Comparison of ENCODE assay signal across 11 cellular contexts in the genomic region with DNA sequence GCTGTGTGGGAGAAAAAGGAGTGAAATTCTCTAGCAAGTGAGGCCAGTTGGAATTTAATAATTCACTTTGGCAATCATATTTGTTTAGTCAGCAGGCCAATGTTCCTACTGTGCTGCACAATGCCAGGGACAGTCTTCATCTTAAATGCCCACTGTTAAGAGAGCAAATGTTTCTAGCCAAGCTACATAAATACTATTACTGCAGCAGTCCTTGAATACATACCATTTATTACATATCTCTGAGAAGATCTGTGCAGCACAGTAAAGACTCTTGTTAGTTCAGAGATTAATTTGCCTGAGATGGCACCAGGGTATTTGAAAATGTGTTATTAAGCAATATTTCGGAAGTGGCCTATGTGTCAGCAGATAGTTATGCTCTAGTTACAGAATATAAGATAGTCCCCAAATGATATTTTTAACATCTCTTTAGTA.
DNase-seq lines count a peak whose midpoint lies in the region; ATAC-seq and TF ChIP-seq lines count a peak whose summit lies in the region.
"Had no signal": no experiment of that assay in that cellular context is flagged by ENCODE, and none has a peak within 500 bp of the region (broad histone marks: within the 10 kb centered on the region; RNA-seq: fewer than 3 reads in every experiment).

No MANE protein-coding gene starts in this region.

- no peak overlapping the region for H2AFZ ChIP-seq in GM23338

- peaks cover 15% of the 10 kb centered on the region; the same call in 2 of the 3 replicates for H3K4me1 Mint-ChIP-seq in GM23338
- H3K4me1 Mint-ChIP-seq in naive thymus-derived CD4-positive, alpha-beta T cell: no peaks in the 10 kb centered on the region

- no peaks in the 10 kb centered on the region for H3K9me3 Mint-ChIP-seq in GM23338
- H3K9me3 Mint-ChIP-seq in naive thymus-derived CD4-positive, alpha-beta T cell: peaks cover 0 to 3% (median 0%) of the 10 kb centered on the region in 11 donors
- H3K9me3 Mint-ChIP-seq: natural killer cell treated with Interleukin-12 subunit alpha and Interleukin-12 subunit beta and Interleukin-15 and Interleukin-18, amount 100 ng/mL, for 72 hours had no signal

- CTCF ChIA-PET in A673 (lab: Charles Lee): no interaction called here
- CTCF ChIA-PET in naive thymus-derived CD4-positive, alpha-beta T cell (lab: Charles Lee): no interaction called here

- ATAC-seq in lower lobe of right lung (peak; percentile 27 to 33), GM23338 (no peak), GM19463 (IDR thresholded peaks at IDR 0.05; ENCODE audit: unreplicated experiment) (no peak)
- no peak for ATAC-seq in naive thymus-derived CD4-positive, alpha-beta T cell
- ATAC-seq: natural killer cell treated with Interleukin-12 subunit alpha and Interleukin-12 subunit beta and Interleukin-15 and Interleukin-18, amount 100 ng/mL, for 72 hours had no signal

- H3K27ac Mint-ChIP-seq in GM23338: no peak overlapping the region
- H3K27ac Mint-ChIP-seq in naive thymus-derived CD4-positive, alpha-beta T cell: no peak overlapping the region
- H3K27ac Mint-ChIP-seq: natural killer cell treated with Interleukin-12 subunit alpha and Interleukin-12 subunit beta and Interleukin-15 and Interleukin-18, amount 100 ng/mL, for 72 hours had no signal

- intact Hi-C loops in A673 (cut with micrococcal nuclease; ENCODE audit: unreplicated experiment): no loop called here
- intact Hi-C loops in lower lobe of right lung (cut with DNase I): no loop called here
- intact Hi-C loops in naive thymus-derived CD4-positive, alpha-beta T cell (cut with micrococcal nuclease): no loop called here

- no peak overlapping the region for H3K4me2 ChIP-seq in GM23338

- DNase-seq in A673 (ENCODE audit: low spot score): peak; percentile 37
- DNase-seq in NCI-H2227 treated with DMSO at 0.1 percent for 48 hours (lab: John Stamatoyannopoulos, UW): peak; percentile 47
- peak; percentile 49 for DNase-seq in cerebellum (ENCODE audit: low spot score)
- DNase-seq in lower lobe of right lung: no peak
- DNase-seq in T-helper 2 cell: no peak
- no peak for DNase-seq in GM23338 (ENCODE audit: low spot score)
- no peak for DNase-seq in naive thymus-derived CD4-positive, alpha-beta T cell
- DNase-seq: NCI-H82 had no signal

- BruUV-seq in A673 (replicated peaks; lab: Mats Ljungman, UMichigan): no TSS peak

- H3K36me3 Mint-ChIP-seq in GM23338 (ENCODE audit: low read depth): no peaks in the 10 kb centered on the region
- no peaks in the 10 kb centered on the region for H3K36me3 Mint-ChIP-seq in naive thymus-derived CD4-positive, alpha-beta T cell
- H3K36me3 Mint-ChIP-seq: natural killer cell treated with Interleukin-12 subunit alpha and Interleukin-12 subunit beta and Interleukin-15 and Interleukin-18, amount 100 ng/mL, for 72 hours had no signal

- H3K27me3 ChIP-seq in A673 (replicated peaks; ENCODE audit: insufficient read depth, low read depth, low read length, poor library complexity) (no peaks in the 10 kb centered on the region), lower lobe of right lung (ENCODE audit: low read depth) (no peaks in the 10 kb centered on the region), GM23338 (ENCODE audit: insufficient read depth) (no peaks in the 10 kb centered on the region)
- no peaks in the 10 kb centered on the region for H3K27me3 ChIP-seq in naive thymus-derived CD4-positive, alpha-beta T cell (ENCODE audit: control insufficient read depth in 2 of 2, insufficient read depth in 2 of 2, low read length in 2 of 2)

- H3K27ac ChIP-seq in A673 (ENCODE audit: low read depth, low read length, poor library complexity, severe bottlenecking) (no peak overlapping the region), lower lobe of right lung (peak overlapping the region; percentile 48), GM23338 (ENCODE audit: low read depth) (no peak overlapping the region)
- H3K27ac ChIP-seq in naive thymus-derived CD4-positive, alpha-beta T cell (ENCODE audit: low read depth, low read length): no peak overlapping the region

- no peaks in the 10 kb centered on the region for H3K79me2 ChIP-seq in GM23338 (replicated peaks; ENCODE audit: insufficient read depth)

- no peak overlapping the region for H3K4me3 Mint-ChIP-seq in GM23338
- no peak overlapping the region for H3K4me3 Mint-ChIP-seq in naive thymus-derived CD4-positive, alpha-beta T cell
- H3K4me3 Mint-ChIP-seq: natural killer cell treated with Interleukin-12 subunit alpha and Interleukin-12 subunit beta and Interleukin-15 and Interleukin-18, amount 100 ng/mL, for 72 hours had no signal

- no peaks in the 10 kb centered on the region for H3K27me3 Mint-ChIP-seq in GM23338 (ENCODE audit: insufficient read depth, low read depth, poor library complexity)
- peaks cover 1 to 21% (median 8%) of the 10 kb centered on the region in 5 donors for H3K27me3 Mint-ChIP-seq in naive thymus-derived CD4-positive, alpha-beta T cell

- no peak overlapping the region for H3K4me3 ChIP-seq in A673 (ENCODE audit: low read depth, low read length, poor library complexity, severe bottlenecking)
- H3K4me3 ChIP-seq in lower lobe of right lung: no peak overlapping the region
- no peak overlapping the region for H3K4me3 ChIP-seq in GM23338
- no peak overlapping the region for H3K4me3 ChIP-seq in naive thymus-derived CD4-positive, alpha-beta T cell (ENCODE audit: low read length)
- H3K4me3 ChIP-seq: HAP-1 had no signal

- no peaks in the 10 kb centered on the region for H4K20me1 ChIP-seq in GM23338 (replicated peaks; ENCODE audit: insufficient read depth)

- TF ChIP-seq CTCF in A673 (conservative IDR thresholded peaks at IDR 0.05; ENCODE audit: low read depth, low read length) (no peak), lower lobe of right lung (IDR thresholded peaks at IDR 0.05) (no peak), GM23338 (conservative IDR thresholded peaks at IDR 0.05; ENCODE audit: low read depth in 2 of 2) (no peak)

- H3K36me3 ChIP-seq in A673 (ENCODE audit: insufficient read depth, low read length, poor library complexity, severe bottlenecking) (no peaks in the 10 kb centered on the region), lower lobe of right lung (peaks cover 15% of the 10 kb centered on the region), GM23338 (ENCODE audit: insufficient read depth) (no peaks in the 10 kb centered on the region)
- H3K36me3 ChIP-seq in naive thymus-derived CD4-positive, alpha-beta T cell (ENCODE audit: control insufficient read depth in 2 of 3, insufficient read depth in 3 of 3, low read length in 3 of 3): no peaks in the 10 kb centered on the region
- H3K36me3 ChIP-seq: HAP-1 had no signal

- no peaks in the 10 kb centered on the region for H3F3A ChIP-seq in GM23338 (replicated peaks; ENCODE audit: low read depth)

- no peaks in the 10 kb centered on the region for H3K9me2 ChIP-seq in GM23338 (ENCODE audit: insufficient read depth)

- POLR2A ChIA-PET in A673 (lab: Charles Lee; ENCODE audit: low non-redundant PET): no interaction called here
- POLR2A ChIA-PET in naive thymus-derived CD4-positive, alpha-beta T cell (lab: Charles Lee): no interaction called here

- H3K4me1 ChIP-seq in A673 (ENCODE audit: insufficient read depth, low read length, poor library complexity, severe bottlenecking): peaks cover 8% of the 10 kb centered on the region
- peaks cover 63% of the 10 kb centered on the region for H3K4me1 ChIP-seq in lower lobe of right lung
- peaks cover 12% of the 10 kb centered on the region; the same call in 1 of the 2 replicates for H3K4me1 ChIP-seq in GM23338 (ENCODE audit: insufficient read depth)
- no peaks in the 10 kb centered on the region for H3K4me1 ChIP-seq in naive thymus-derived CD4-positive, alpha-beta T cell (ENCODE audit: control insufficient read depth in 2 of 2, insufficient read depth in 2 of 2, low read length in 2 of 2)
- H3K4me1 ChIP-seq: HAP-1 had no signal

- H3K9me3 ChIP-seq in A673 (ENCODE audit: low read depth, low read length, poor library complexity, severe bottlenecking) (no peaks in the 10 kb centered on the region), lower lobe of right lung (no peaks in the 10 kb centered on the region)
- H3K9me3 ChIP-seq in naive thymus-derived CD4-positive, alpha-beta T cell (ENCODE audit: control insufficient read depth in 2 of 3, low read length in 3 of 3): no peaks in the 10 kb centered on the region
- H3K9me3 ChIP-seq: HAP-1 had no signal

TF ChIP-seq in GM23338, 12 proteins besides CTCF, POLR2A, EP300 and RAD21:
- TF ChIP-seq EZH2 (IDR thresholded peaks at IDR 0.05; ENCODE audit: low read depth, unreplicated experiment): no peak
- no peak for TF ChIP-seq EZH2phosphoT487 (IDR thresholded peaks at IDR 0.05; ENCODE audit: unreplicated experiment)
- no peak for TF ChIP-seq NANOG (IDR thresholded peaks at IDR 0.05; ENCODE audit: borderline replicate concordance)
- no peak for TF ChIP-seq POLR2AphosphoS5 (IDR thresholded peaks at IDR 0.05; ENCODE audit: low read depth)
- no peak for TF ChIP-seq CREB1 (CRISPR knock-in tag; IDR thresholded peaks at IDR 0.05; ENCODE audit: low read depth)
- TF ChIP-seq, protein P1, sequence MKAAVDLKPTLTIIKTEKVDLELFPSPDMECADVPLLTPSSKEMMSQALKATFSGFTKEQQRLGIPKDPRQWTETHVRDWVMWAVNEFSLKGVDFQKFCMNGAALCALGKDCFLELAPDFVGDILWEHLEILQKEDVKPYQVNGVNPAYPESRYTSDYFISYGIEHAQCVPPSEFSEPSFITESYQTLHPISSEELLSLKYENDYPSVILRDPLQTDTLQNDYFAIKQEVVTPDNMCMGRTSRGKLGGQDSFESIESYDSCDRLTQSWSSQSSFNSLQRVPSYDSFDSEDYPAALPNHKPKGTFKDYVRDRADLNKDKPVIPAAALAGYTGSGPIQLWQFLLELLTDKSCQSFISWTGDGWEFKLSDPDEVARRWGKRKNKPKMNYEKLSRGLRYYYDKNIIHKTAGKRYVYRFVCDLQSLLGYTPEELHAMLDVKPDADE (IDR thresholded peaks at IDR 0.05): no peak

Comparison
In these comparisons a context has a peak if more than half of its experiments do, and no peak if none do; other contexts are left out.
1. DNase-seq: peak in A673 (single experiment), NCI-H2227 treated with DMSO at 0.1 percent for 48 hours (single experiment) and cerebellum (single experiment); none in lower lobe of right lung (single experiment), T-helper 2 cell (0 of 5), GM23338 (single experiment) and naive thymus-derived CD4-positive, alpha-beta T cell (0 of 9).
2. ATAC-seq: peak in lower lobe of right lung (2 of 2); none in GM23338 (single experiment), naive thymus-derived CD4-positive, alpha-beta T cell (single experiment) and GM19463 (single experiment).